Comparison of ENCODE assay signal across 8 cellular contexts in genomic region chr5:151253604-151253948, GRCh38. TPM values are rescaled to one million over a fixed set of nuclear protein-coding genes. Genes with fewer than 3 reads are reported as not detected.
DNase-seq lines count a peak whose midpoint lies in the region; ATAC-seq and TF ChIP-seq lines count a peak whose summit lies in the region.

No MANE protein-coding gene starts in this region.

- no peak for DNase-seq in GM12864 (ENCODE audit: low read depth)
- DNase-seq in T-cell, result no peak
- peak in 1 of 2 donors; percentile 15 for DNase-seq in foreskin fibroblast
- DNase-seq in psoas muscle, result no peak
- DNase-seq in SKM-1 (lab: John Stamatoyannopoulos, UW; ENCODE audit: unreplicated experiment), result no peak
- DNase-seq in 8988T, result no peak

- CTCF ChIA-PET in T-cell (lab: Charles Lee), result interaction anchor here in 1 of 2 donors (0.5 to 2.2 kb wide), 2 partner anchors 86 to 138 kb away, joined by 4 to 6 read pairs; no protein-coding TSS in a partner anchor

- H3K27ac ChIP-seq in psoas muscle, result peak overlapping the region; percentile 81

- peaks cover 27% of the 10 kb centered on the region for H3K4me1 ChIP-seq in psoas muscle

- H3K4me1 Mint-ChIP-seq in T-cell, result peaks cover 32 to 70% (median 50%) of the 10 kb centered on the region in 3 donors

- no peaks in the 10 kb centered on the region for H3K27me3 Mint-ChIP-seq in T-cell

- H3K9me3 ChIP-seq in psoas muscle, result no peaks in the 10 kb centered on the region

- no peaks in the 10 kb centered on the region for H3K27me3 ChIP-seq in psoas muscle (ENCODE audit: insufficient read depth in 3 of 3, low read length in 2 of 3)

- peak overlapping the region; percentile 74 to 95 (median 90) for H3K4me3 Mint-ChIP-seq in T-cell

- POLR2A ChIA-PET in T-cell (lab: Charles Lee), result no interaction called here

- no peaks in the 10 kb centered on the region for H3K9me3 Mint-ChIP-seq in T-cell

- WGBS in psoas muscle, 3 donors, result 23 to 28% (median 25%) methylated on average over 5 of the region's 5 CpGs

- peaks cover 4% of the 10 kb centered on the region for H3K36me3 Mint-ChIP-seq in T-cell

- peak overlapping the region; percentile 83 to 93 for H3K27ac Mint-ChIP-seq in T-cell

- no peaks in the 10 kb centered on the region for H3K36me3 ChIP-seq in psoas muscle (ENCODE audit: insufficient read depth in 1 of 2, low read depth in 1 of 2)

- ATAC-seq in T-cell (replicated peaks in 1 of 4) (no peak), psoas muscle (no peak), HG03045 (IDR thresholded peaks at IDR 0.05; ENCODE audit: unreplicated experiment) (no peak), GM18520 (IDR thresholded peaks at IDR 0.05; ENCODE audit: unreplicated experiment) (no peak)

- intact Hi-C loops in psoas muscle (cut with DNase I), result no loop called here

- peak overlapping the region; percentile 68 for H3K4me3 ChIP-seq in GM12864 (ENCODE audit: low read depth, low read length)
- H3K4me3 ChIP-seq in foreskin fibroblast (ENCODE audit: low read depth in 1 of 2, low read length in 2 of 2), result peak overlapping the region; percentile 88 to 93
- H3K4me3 ChIP-seq in psoas muscle, result peak overlapping the region; percentile 91

- no peak for TF ChIP-seq CTCF in GM12864 (IDR thresholded peaks at IDR 0.05; ENCODE audit: low read depth, low read length, missing control alignments)
- TF ChIP-seq CTCF in foreskin fibroblast (IDR thresholded peaks at IDR 0.05; ENCODE audit: low read depth, low read length), result no peak
- no peak for TF ChIP-seq CTCF in psoas muscle (IDR thresholded peaks at IDR 0.05)

RNA-seq across cellular contexts. Expression of gene GM2A, which starts 0.6 kb away (rescaled TPM):
- total RNA-seq in T-cell, result 10 to 100 TPM in 3 of 5 donors, 1 to 10 TPM in 2; 8.2 to 20.9 (median 11.5) TPM
- total RNA-seq in psoas muscle, result 10 to 100 TPM in 2 of 4 donors, 1 to 10 TPM in 2; 4.0 to 12.1 (median 8.0) TPM
- 10 to 100 TPM in 1 of 3 donors, 1 to 10 TPM in 2; 3.0 to 11.6 (median 6.9) TPM for polyA plus RNA-seq in psoas muscle

RNA-seq across cellular contexts. Expression of gene CCDC69, which starts 29.7 kb away (rescaled TPM):
- 100 to 1,000 TPM in 1 of 5 donors, 10 to 100 TPM in 4; 86.3 to 112 (median 93.5) TPM for total RNA-seq in T-cell
- 10 to 100 TPM; 58.8 to 96.9 (median 65.9) TPM for total RNA-seq in psoas muscle
- 100 to 1,000 TPM in 1 of 3 donors, 10 to 100 TPM in 2; 27.0 to 180 (median 70.7) TPM for polyA plus RNA-seq in psoas muscle

RNA-seq across cellular contexts. Expression of gene SLC36A3, which starts 50.0 kb away (rescaled TPM):
- not detected for total RNA-seq in T-cell
- not detected for total RNA-seq in psoas muscle
- not detected for polyA plus RNA-seq in psoas muscle
